In genomic region chr5:142540774-142541466, GRCh38 we compare ENCODE assay signal across 13 cellular contexts.
DNase-seq lines count a peak whose midpoint lies in the region; ATAC-seq and TF ChIP-seq lines count a peak whose summit lies in the region.
"Had no signal": no experiment of that assay in that cellular context is flagged by ENCODE, and none has a peak within 500 bp of the region (broad histone marks: within the 10 kb centered on the region; RNA-seq: fewer than 3 reads in every experiment).

No MANE protein-coding gene starts in this region.

- no peak overlapping the region for H3K27ac ChIP-seq in OCI-LY7 (ENCODE audit: low read depth, low read length, poor library complexity, severe bottlenecking)

- peaks cover 50% of the 10 kb centered on the region for H3K4me1 Mint-ChIP-seq in neural crest cell
- H3K4me1 Mint-ChIP-seq: activated naive CD8-positive, alpha-beta T cell treated with anti-CD3 and anti-CD28 coated beads, Interleukin-2, amount 10 ng/mL, durations not matched to agents 7 days and 5 days had no signal

- no peaks in the 10 kb centered on the region for H3K9me2 ChIP-seq in OCI-LY7 (ENCODE audit: insufficient read depth, low read length)

- no peak for TF ChIP-seq CTCF in fibroblast of the aortic adventitia (IDR thresholded peaks at IDR 0.05; ENCODE audit: insufficient read depth, low read length)
- no peak for TF ChIP-seq CTCF in neural crest cell (conservative IDR thresholded peaks at IDR 0.05)
- no peak for TF ChIP-seq CTCF in OCI-LY7 (conservative IDR thresholded peaks at IDR 0.05; ENCODE audit: low read length)

- intact Hi-C loops in OCI-LY7 (cut with micrococcal nuclease; ENCODE audit: unreplicated experiment): no loop called here

- peaks cover 5% of the 10 kb centered on the region for H3K9me3 Mint-ChIP-seq in neural crest cell

- peak overlapping the region; percentile 81 for H3K27ac Mint-ChIP-seq in neural crest cell (ENCODE audit: unreplicated experiment)
- H3K27ac Mint-ChIP-seq: activated naive CD8-positive, alpha-beta T cell treated with anti-CD3 and anti-CD28 coated beads, Interleukin-2, amount 10 ng/mL, durations not matched to agents 7 days and 5 days; progenitor cell of endocrine pancreas had no signal

- CTCF ChIA-PET in OCI-LY7 (lab: Charles Lee; ENCODE audit: unreplicated experiment): no interaction called here

- no peaks in the 10 kb centered on the region for H3K4me1 ChIP-seq in OCI-LY7 (ENCODE audit: insufficient read depth, low read length, poor library complexity, severe bottlenecking)

- ATAC-seq in HG02852 (IDR thresholded peaks at IDR 0.05; ENCODE audit: unreplicated experiment): no peak

- no peak overlapping the region for H2AFZ ChIP-seq in OCI-LY7 (ENCODE audit: low read length)

- POLR2A ChIA-PET in OCI-LY7 (lab: Charles Lee): interaction anchor here (1.3 kb wide), 1 partner anchor 9 kb away, joined by 3 read pairs; no protein-coding TSS in a partner anchor

- no peaks in the 10 kb centered on the region for H3K27me3 Mint-ChIP-seq in neural crest cell (ENCODE audit: low read depth)
- H3K27me3 Mint-ChIP-seq: progenitor cell of endocrine pancreas had no signal

- H3K4me3 ChIP-seq in fibroblast of the aortic adventitia (ENCODE audit: low read depth, low read length): no peak overlapping the region
- no peak overlapping the region for H3K4me3 ChIP-seq in OCI-LY7 (ENCODE audit: low read depth, low read length, poor library complexity, severe bottlenecking)

- no peaks in the 10 kb centered on the region for H3K79me2 ChIP-seq in OCI-LY7 (ENCODE audit: insufficient read depth, low read depth, low read length)

- H3K9me3 ChIP-seq in OCI-LY7 (ENCODE audit: low read length): no peaks in the 10 kb centered on the region

- peaks cover 3% of the 10 kb centered on the region for H3K36me3 Mint-ChIP-seq in neural crest cell (ENCODE audit: low read depth)
- H3K36me3 Mint-ChIP-seq: activated naive CD8-positive, alpha-beta T cell treated with anti-CD3 and anti-CD28 coated beads, Interleukin-2, amount 10 ng/mL, durations not matched to agents 7 days and 5 days had no signal

- no peak overlapping the region for H3K4me2 ChIP-seq in OCI-LY7 (ENCODE audit: low read length)

- no peaks in the 10 kb centered on the region for H4K20me1 ChIP-seq in OCI-LY7 (ENCODE audit: insufficient read depth, low read length)

- H3K4me3 Mint-ChIP-seq in neural crest cell: no peak overlapping the region
- H3K4me3 Mint-ChIP-seq: activated naive CD8-positive, alpha-beta T cell treated with anti-CD3 and anti-CD28 coated beads, Interleukin-2, amount 10 ng/mL, durations not matched to agents 7 days and 5 days had no signal

- no peaks in the 10 kb centered on the region for H3K36me3 ChIP-seq in OCI-LY7 (ENCODE audit: insufficient read depth, low read length)

- BruUV-seq in OCI-LY7 (replicated peaks; lab: Mats Ljungman, UMichigan): no TSS peak

- DNase-seq in AG08395 (ENCODE audit: low spot score) (peak; percentile 73), NCI-H82 (lab: John Stamatoyannopoulos, UW) (peak; percentile 64), fibroblast of the aortic adventitia (ENCODE audit: low read depth) (peak; percentile 74), neural crest cell (ENCODE audit: low read depth, low spot score) (no peak), NCI-H748 treated with DMSO at 0.1 percent for 48 hours (lab: John Stamatoyannopoulos, UW) (no peak), OCI-LY7 (ENCODE audit: low spot score) (no peak)
- no peak for DNase-seq in activated T-cell treated with anti-CD3 and anti-CD28 coated beads, Interleukin-2, amount 50 U/mL, for 1 hour
- DNase-seq: activated CD4-positive, alpha-beta T cell treated with anti-CD3 and anti-CD28 coated beads, Interleukin-2, amount 50 U/mL, for 4 hours; activated naive CD8-positive, alpha-beta T cell treated with anti-CD3 and anti-CD28 coated beads, Interleukin-2, amount 10 ng/mL, durations not matched to agents 7 days and 5 days; AML-193; NCI-H446 treated with DMSO at 0.1 percent for 48 hours had no signal

Comparison
In these comparisons a context has a peak if more than half of its experiments do, and no peak if none do; other contexts are left out.
1. DNase-seq: peak in AG08395 (single experiment), NCI-H82 (single experiment) and fibroblast of the aortic adventitia (single experiment); none in neural crest cell (single experiment), NCI-H748 treated with DMSO at 0.1 percent for 48 hours (single experiment), OCI-LY7 (single experiment) and activated T-cell treated with anti-CD3 and anti-CD28 coated beads, Interleukin-2, amount 50 U/mL, for 1 hour (single experiment).